In the genomic region with DNA sequence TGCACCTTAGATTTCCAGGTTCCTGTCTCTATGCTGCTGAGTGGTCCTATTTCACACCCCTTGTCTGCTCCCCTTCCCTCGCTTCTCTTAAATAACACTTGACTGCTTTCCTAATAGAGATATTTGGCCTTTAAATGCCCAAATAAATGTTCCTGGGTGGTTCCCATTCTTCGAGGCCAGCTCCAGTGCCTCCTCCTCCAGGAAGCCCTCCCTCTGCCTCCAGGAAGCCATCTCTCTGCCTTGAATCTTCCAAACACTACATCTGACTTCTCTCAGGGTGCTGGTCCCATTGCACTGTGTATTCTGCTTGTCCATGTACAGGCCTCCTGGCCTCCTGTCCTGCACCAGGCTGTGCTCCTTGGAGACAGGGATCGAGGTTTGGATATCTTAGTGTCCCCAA, we compare ENCODE assay signal across 18 cellular contexts. TPM values are rescaled to one million over a fixed set of nuclear protein-coding genes. Genes with fewer than 3 reads are reported as not detected.
DNase-seq lines count a peak whose midpoint lies in the region; ATAC-seq, FAIRE-seq and TF ChIP-seq lines count a peak whose summit lies in the region.
"Had no signal": no experiment of that assay in that cellular context is flagged by ENCODE, and none has a peak within 500 bp of the region (broad histone marks: within the 10 kb centered on the region; RNA-seq: fewer than 3 reads in every experiment).

No MANE protein-coding gene starts in this region.

- TF ChIP-seq POLR2A in A549 (IDR thresholded peaks at IDR 0.05; ENCODE audit: low read length), result no peak

- H4K20me1 ChIP-seq in astrocyte (ENCODE audit: insufficient read depth, low read length), result peaks cover 43% of the 10 kb centered on the region

- H3K4me3 Mint-ChIP-seq in astrocyte (ENCODE audit: unreplicated experiment), result no peak overlapping the region
- no peak overlapping the region for H3K4me3 Mint-ChIP-seq in stimulated activated effector memory CD8-positive, alpha-beta T cell treated with anti-CD3 and anti-CD28 coated beads, Interleukin-12 subunit alpha, Interleukin-12 subunit beta, amount 100 ng/mL, for 72 hours
- H3K4me3 Mint-ChIP-seq: CD14-positive monocyte; CD8-positive, alpha-beta T cell; GM23338 had no signal

- peaks cover 21% of the 10 kb centered on the region for H3K36me3 Mint-ChIP-seq in astrocyte (ENCODE audit: low read depth, unreplicated experiment)
- H3K36me3 Mint-ChIP-seq in stimulated activated effector memory CD8-positive, alpha-beta T cell treated with anti-CD3 and anti-CD28 coated beads, Interleukin-12 subunit alpha, Interleukin-12 subunit beta, amount 100 ng/mL, for 72 hours, result peaks cover 5% of the 10 kb centered on the region
- H3K36me3 Mint-ChIP-seq: CD14-positive monocyte had no signal

- H3K9me3 ChIP-seq in A549 (no peaks in the 10 kb centered on the region), astrocyte (ENCODE audit: insufficient read depth, low read depth, low read length) (no peaks in the 10 kb centered on the region), trophoblast cell (ENCODE audit: insufficient read depth, low read depth, low read length) (no peaks in the 10 kb centered on the region)

- H2AFZ ChIP-seq in astrocyte (ENCODE audit: low read depth, low read length) (no peak overlapping the region), trophoblast cell (ENCODE audit: insufficient read depth, low read length, poor library complexity) (no peak overlapping the region)
- H2AFZ ChIP-seq: GM23338 had no signal

- no peaks in the 10 kb centered on the region for H3K79me2 ChIP-seq in astrocyte (ENCODE audit: insufficient read depth, low read length)
- H3K79me2 ChIP-seq in trophoblast cell (ENCODE audit: control insufficient read depth, insufficient read depth, low read length, poor library complexity), result peaks cover under 1% of the 10 kb centered on the region

- POLR2A ChIA-PET in A549 (lab: Yijun Ruan, JAX), result no interaction called here

- H3K27ac Mint-ChIP-seq in astrocyte (ENCODE audit: unreplicated experiment), result no peak overlapping the region
- no peak overlapping the region for H3K27ac Mint-ChIP-seq in stimulated activated effector memory CD8-positive, alpha-beta T cell treated with anti-CD3 and anti-CD28 coated beads, Interleukin-12 subunit alpha, Interleukin-12 subunit beta, amount 100 ng/mL, for 72 hours
- H3K27ac Mint-ChIP-seq: CD8-positive, alpha-beta T cell; GM23338 had no signal

- TF ChIP-seq EP300 in A549 (IDR thresholded peaks at IDR 0.05), result no peak

- H2BK120ac ChIP-seq in trophoblast cell (ENCODE audit: insufficient read depth, low read length, poor library complexity), result peak overlapping the region; percentile 2

- H3K36me3 ChIP-seq in astrocyte (ENCODE audit: insufficient read depth, low read length) (peaks cover 12% of the 10 kb centered on the region), trophoblast cell (ENCODE audit: control insufficient read depth in 1 of 2, insufficient read depth in 2 of 2, low read length in 2 of 2) (peaks cover 21 to 34% of the 10 kb centered on the region in 2 experiments)

- ATAC-seq in A549 (no peak), HG03432 (IDR thresholded peaks at IDR 0.05; ENCODE audit: unreplicated experiment) (no peak), HG03175 (IDR thresholded peaks at IDR 0.05; ENCODE audit: unreplicated experiment) (no peak)
- ATAC-seq in stimulated activated effector memory CD8-positive, alpha-beta T cell treated with anti-CD3 and anti-CD28 coated beads, Interleukin-12 subunit alpha, Interleukin-12 subunit beta, amount 100 ng/mL, for 72 hours, result no peak
- ATAC-seq: CD8-positive, alpha-beta T cell; GM23338 had no signal

- H4K12ac ChIP-seq in trophoblast cell (ENCODE audit: low read depth, low read length), result no peak overlapping the region

- H2BK12ac ChIP-seq in trophoblast cell (ENCODE audit: low read length), result no peak overlapping the region

- peaks cover 3% of the 10 kb centered on the region for H3K79me1 ChIP-seq in trophoblast cell (ENCODE audit: low read length)

- CTCF ChIA-PET in A549 (lab: Yijun Ruan, JAX), result interaction anchor here (0.5 to 6.3 kb wide), 2 partner anchors 14 to 126 kb away, joined by 3 to 37 read pairs; a partner anchor contains a TSS

- DNase-seq in A549 (ENCODE audit: low read depth in 1 of 2, low spot score in 1 of 2), result no peak
- DNase-seq in astrocyte (ENCODE audit: low read depth), result no peak
- DNase-seq in islet precursor cell, result peak; percentile 32
- DNase-seq in trophoblast cell, result no peak
- no peak for DNase-seq in stimulated activated effector memory CD8-positive, alpha-beta T cell treated with anti-CD3 and anti-CD28 coated beads, Interleukin-12 subunit alpha, Interleukin-12 subunit beta, amount 100 ng/mL, for 72 hours (ENCODE audit: low spot score in 2 of 2)
- DNase-seq: CD8-positive, alpha-beta T cell; COR-L47; DMS153; DMS79 treated with DMSO at 0.1 percent for 48 hours had no signal

- H3K18ac ChIP-seq in trophoblast cell (ENCODE audit: low read length), result no peak overlapping the region

- no peak overlapping the region for H3K4ac ChIP-seq in trophoblast cell (ENCODE audit: low read depth, low read length)

- H3K9me3 Mint-ChIP-seq in astrocyte (ENCODE audit: unreplicated experiment), result no peaks in the 10 kb centered on the region
- H3K9me3 Mint-ChIP-seq in stimulated activated effector memory CD8-positive, alpha-beta T cell treated with anti-CD3 and anti-CD28 coated beads, Interleukin-12 subunit alpha, Interleukin-12 subunit beta, amount 100 ng/mL, for 72 hours, result no peaks in the 10 kb centered on the region
- H3K9me3 Mint-ChIP-seq: CD14-positive monocyte; CD8-positive, alpha-beta T cell; GM23338 had no signal

- no peak overlapping the region for H3K23ac ChIP-seq in trophoblast cell (ENCODE audit: low read length)

- H3K9ac ChIP-seq in astrocyte (ENCODE audit: low read length) (no peak overlapping the region), trophoblast cell (ENCODE audit: low read length) (no peak overlapping the region)

- H3K4me2 ChIP-seq in A549, result no peak overlapping the region
- peak overlapping the region; percentile 5 for H3K4me2 ChIP-seq in astrocyte (ENCODE audit: low read length)
- H3K4me2 ChIP-seq in trophoblast cell (ENCODE audit: low read length), result no peak overlapping the region
- H3K4me2 ChIP-seq: GM23338 had no signal

- TF ChIP-seq CTCF in A549 (IDR thresholded peaks at IDR 0.05) (no peak), astrocyte (IDR thresholded peaks at IDR 0.05; ENCODE audit: insufficient read depth, low read depth, low read length) (no peak)

- FAIRE-seq in A549 (lab: Jason Lieb, UNC) (no peak), astrocyte (lab: Jason Lieb, UNC) (no peak)
- FAIRE-seq: A204.1, D721Med, G401.6, GM12891 had no signal

- H3K4me3 ChIP-seq in A549 (no peak overlapping the region), astrocyte (ENCODE audit: insufficient read depth, low read depth, low read length) (no peak overlapping the region), trophoblast cell (ENCODE audit: low read depth, low read length) (no peak overlapping the region)
- H3K4me3 ChIP-seq: GM23338 had no signal

- H3K27me3 ChIP-seq in astrocyte (ENCODE audit: insufficient read depth, low read length) (no peaks in the 10 kb centered on the region), trophoblast cell (ENCODE audit: insufficient read depth, low read length) (no peaks in the 10 kb centered on the region)

- H4K8ac ChIP-seq in trophoblast cell (ENCODE audit: low read depth, low read length), result no peak overlapping the region

- H2BK5ac ChIP-seq in trophoblast cell (ENCODE audit: low read depth, low read length, poor library complexity), result no peak overlapping the region

- H4K91ac ChIP-seq in trophoblast cell (ENCODE audit: low read depth, low read length), result no peak overlapping the region

- no peak overlapping the region for H3K14ac ChIP-seq in trophoblast cell (ENCODE audit: low read length)

- H3K4me1 Mint-ChIP-seq in astrocyte (ENCODE audit: low read depth, unreplicated experiment), result peaks cover 17% of the 10 kb centered on the region
- no peaks in the 10 kb centered on the region for H3K4me1 Mint-ChIP-seq in stimulated activated effector memory CD8-positive, alpha-beta T cell treated with anti-CD3 and anti-CD28 coated beads, Interleukin-12 subunit alpha, Interleukin-12 subunit beta, amount 100 ng/mL, for 72 hours
- H3K4me1 Mint-ChIP-seq: CD14-positive monocyte had no signal

- H3K27ac ChIP-seq in A549 (no peak overlapping the region), astrocyte (ENCODE audit: low read depth, low read length) (no peak overlapping the region), trophoblast cell (ENCODE audit: low read depth, low read length) (no peak overlapping the region)
- H3K27ac ChIP-seq: HL-60 had no signal

- WGBS in A549 (ENCODE audit: missing lambda C conversion rate), result 65% methylated on average over 3 of the region's 3 CpGs
- no CpG with 5 or more reads among the region's 3 CpGs for WGBS in trophoblast cell (ENCODE audit: extremely low coverage, insufficient coverage, insufficient read length)

- no peaks in the 10 kb centered on the region for H3K27me3 Mint-ChIP-seq in astrocyte (ENCODE audit: low read depth, unreplicated experiment)

- no peak overlapping the region for H2AK5ac ChIP-seq in trophoblast cell (ENCODE audit: low read length)

- no peaks in the 10 kb centered on the region for H3K4me1 ChIP-seq in A549
- peaks cover 6% of the 10 kb centered on the region for H3K4me1 ChIP-seq in astrocyte (ENCODE audit: insufficient read depth, low read length)
- H3K4me1 ChIP-seq in trophoblast cell (ENCODE audit: control insufficient read depth in 1 of 2, insufficient read depth in 2 of 2, low read length in 2 of 2), result peaks cover 7 to 17% of the 10 kb centered on the region in 2 experiments

- no peak for TF ChIP-seq RAD21 in A549 (conservative IDR thresholded peaks at IDR 0.05 in 1 of 2, IDR thresholded peaks at IDR 0.05 in 1 of 2)

TF ChIP-seq in A549, 52 proteins besides CTCF, POLR2A, EP300 and RAD21:
- TF ChIP-seq CHD2 (IDR thresholded peaks at IDR 0.05; ENCODE audit: low read length, partially characterized antibody) (no peak), ZFP36 (IDR thresholded peaks at IDR 0.05; ENCODE audit: borderline replicate concordance, partially characterized antibody) (peak; percentile 78)
TF ChIP-seq in A549: peak in this region for 1.

RNA-seq across cellular contexts. Expression of a gene that starts 14.2 kb away (rescaled TPM):
- 10.6 and 12.3 TPM in 2 replicates for polyA plus RNA-seq in A549 (2011; rRNA removed)
- 9.2 and 11.4 TPM in 2 replicates for polyA plus RNA-seq in A549 (2012; cell fraction: cytosol; rRNA removed)
- 6.9 and 7.1 TPM in 2 replicates for polyA plus RNA-seq in A549 (2012; cell fraction: nucleus; rRNA removed)
- 7.9 to 9.2 TPM (median 8.7 TPM) in 3 replicates for polyA plus RNA-seq in A549 (2017; fragmentation: RNase III; extraction: RNeasy Plus Mini Kit Qiagen cat#74134 plus additional on column Dnase treatment)
- 16.7 and 21.0 TPM in 2 replicates for polyA minus RNA-seq in A549 (2011; rRNA and poly(A)+ RNA removed)
- 20.9 and 25.0 TPM in 2 replicates for total RNA-seq in astrocyte
- polyA plus RNA-seq in trophoblast cell (2013), result 26.5 and 29.5 TPM in 2 replicates

RNA-seq across cellular contexts. Expression of a gene that starts 30.8 kb away (rescaled TPM):
- polyA plus RNA-seq in A549 (2011; rRNA removed), result 0.06 and 0.11 TPM in 2 replicates
- polyA plus RNA-seq in A549 (2012; cell fraction: cytosol; rRNA removed), result 0.03 and 0.06 TPM in 2 replicates
- 0.08 and 0.16 TPM in 2 replicates for polyA plus RNA-seq in A549 (2012; cell fraction: nucleus; rRNA removed)
- polyA plus RNA-seq in A549 (2017; fragmentation: RNase III; extraction: RNeasy Plus Mini Kit Qiagen cat#74134 plus additional on column Dnase treatment), result 0.04 to 0.09 TPM (median 0.08 TPM) in 3 replicates
- not detected in 2 replicates for polyA minus RNA-seq in A549 (2011; rRNA and poly(A)+ RNA removed)
- 0.12 and 0.14 TPM in 2 replicates for total RNA-seq in astrocyte
- polyA plus RNA-seq in trophoblast cell (2013), result 0.64 and 0.81 TPM in 2 replicates
- total RNA-seq: GM23338 had no signal
- polyA plus RNA-seq: CD14-positive monocyte had no signal
